In the genomic region with DNA sequence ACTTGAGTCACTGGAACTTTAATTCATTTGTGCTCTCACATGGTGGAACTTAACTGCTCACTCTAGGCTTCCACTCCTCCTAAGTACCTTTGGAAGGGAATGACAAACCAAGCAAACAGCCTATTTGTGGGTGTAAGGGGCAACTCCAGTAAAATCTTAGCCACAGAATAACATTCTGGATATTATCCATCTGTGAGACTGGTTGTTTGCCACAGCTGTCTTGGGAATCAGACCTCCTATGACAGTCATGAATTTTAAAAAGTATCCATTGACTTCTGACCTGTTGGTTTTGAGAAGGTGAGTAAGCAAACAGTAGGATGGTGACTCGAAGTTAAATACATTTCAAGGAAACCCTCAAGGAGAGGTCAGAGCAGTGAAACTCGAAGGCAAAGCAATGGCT, we compare ENCODE assay signal across 23 cellular contexts.
DNase-seq lines count a peak whose midpoint lies in the region; ATAC-seq, FAIRE-seq and TF ChIP-seq lines count a peak whose summit lies in the region.
"Had no signal": no experiment of that assay in that cellular context is flagged by ENCODE, and none has a peak within 500 bp of the region (broad histone marks: within the 10 kb centered on the region; RNA-seq: fewer than 3 reads in every experiment).

No MANE protein-coding gene starts in this region.

- no peak overlapping the region for H3K4me3 Mint-ChIP-seq in astrocyte (ENCODE audit: unreplicated experiment)
- H3K4me3 Mint-ChIP-seq in CD4-positive, alpha-beta memory T cell = no peak overlapping the region
- H3K4me3 Mint-ChIP-seq: activated CD4-positive, alpha-beta memory T cell treated with anti-CD3 and anti-CD28 coated beads for 36 hours; activated naive CD8-positive, alpha-beta T cell treated with anti-CD3 and anti-CD28 coated beads, Interleukin-2, amount 10 ng/mL, durations not matched to agents 7 days and 5 days; activated T-cell treated with anti-CD3 and anti-CD28 coated beads, Interleukin-2, amount 50 U/mL, for 4 hours; central memory CD8-positive, alpha-beta T cell had no signal

- no peaks in the 10 kb centered on the region for H4K20me1 ChIP-seq in HCT116 (ENCODE audit: insufficient read depth)
- H4K20me1 ChIP-seq in astrocyte (ENCODE audit: insufficient read depth, low read length) = no peaks in the 10 kb centered on the region

- intact Hi-C loops in HCT116 (cut with micrococcal nuclease) = no loop called here
- intact Hi-C loops in CD4-positive, alpha-beta memory T cell (cut with micrococcal nuclease) = no loop called here

- BruUV-seq in HCT116 (replicated peaks; lab: Mats Ljungman, UMichigan) = no TSS peak

- TF ChIP-seq CTCF in AG10803 (conservative IDR thresholded peaks at IDR 0.05; ENCODE audit: low read length) (no peak), HCT116 (IDR thresholded peaks at IDR 0.05 in 2 of 3, conservative IDR thresholded peaks at IDR 0.05 in 1 of 3; ENCODE audit: borderline replicate concordance in 1 of 3, insufficient read depth in 1 of 3, low read depth in 2 of 3, low read length in 2 of 3) (no peak), astrocyte (IDR thresholded peaks at IDR 0.05; ENCODE audit: insufficient read depth, low read depth, low read length) (no peak)

- H3K79me2 ChIP-seq in HCT116 (ENCODE audit: insufficient read depth, low read length) (no peaks in the 10 kb centered on the region), astrocyte (ENCODE audit: insufficient read depth, low read length) (no peaks in the 10 kb centered on the region)

- DNase-seq in AG10803 (ENCODE audit: low read depth) (peak; percentile 61), HCT116 (ENCODE audit: low read depth, low spot score) (no peak), astrocyte (ENCODE audit: low read depth) (peak; percentile 94), kidney tubule cell (ENCODE audit: low spot score) (peak; percentile 91), dermis blood vessel endothelial cell (no peak), cerebellum (ENCODE audit: low spot score) (no peak)
- no peak for DNase-seq in CD4-positive, alpha-beta memory T cell
- DNase-seq: activated CD4-positive, alpha-beta memory T cell treated with anti-CD3 and anti-CD28 coated beads for 36 hours; activated naive CD8-positive, alpha-beta T cell treated with anti-CD3 and anti-CD28 coated beads, Interleukin-2, amount 10 ng/mL, durations not matched to agents 7 days and 5 days; activated T-cell treated with anti-CD3 and anti-CD28 coated beads, Interleukin-2, amount 50 U/mL, for 4 hours; AML-193; Caco-2; H7; left ventricle myocardium superior; NCI-H1436; ovary; sigmoid colon; stimulated activated CD4-positive, alpha-beta T cell treated with anti-CD3 and anti-CD28 coated beads, Interleukin-4, amount 100 ng/mL, for 1 hour had no signal

- no peaks in the 10 kb centered on the region for H3K9me3 ChIP-seq in HCT116 (ENCODE audit: control insufficient read depth in 1 of 2, insufficient read depth in 1 of 2, low read depth in 1 of 2, low read length in 2 of 2)
- no peaks in the 10 kb centered on the region for H3K9me3 ChIP-seq in astrocyte (ENCODE audit: insufficient read depth, low read depth, low read length)
- no peaks in the 10 kb centered on the region for H3K9me3 ChIP-seq in CD4-positive, alpha-beta memory T cell (ENCODE audit: control insufficient read depth in 1 of 2, low read length in 2 of 2)
- H3K9me3 ChIP-seq: Caco-2, ovary, sigmoid colon, suprapubic skin had no signal

- H3K4me2 ChIP-seq in HCT116 (ENCODE audit: low read length) (no peak overlapping the region), astrocyte (ENCODE audit: low read length) (peak overlapping the region; percentile 36)

- CTCF ChIA-PET in HCT116 (lab: Charles Lee) = no interaction called here
- CTCF ChIA-PET in CD4-positive, alpha-beta memory T cell (lab: Charles Lee; ENCODE audit: partially characterized antibody) = no interaction called here

- H3K4me1 Mint-ChIP-seq in astrocyte (ENCODE audit: low read depth, unreplicated experiment) = peaks cover 41% of the 10 kb centered on the region
- H3K4me1 Mint-ChIP-seq in CD4-positive, alpha-beta memory T cell = no peaks in the 10 kb centered on the region
- H3K4me1 Mint-ChIP-seq: activated naive CD8-positive, alpha-beta T cell treated with anti-CD3 and anti-CD28 coated beads, Interleukin-2, amount 10 ng/mL, durations not matched to agents 7 days and 5 days; central memory CD8-positive, alpha-beta T cell had no signal

- H3K36me3 ChIP-seq in HCT116 (ENCODE audit: control insufficient read depth in 1 of 2, insufficient read depth in 2 of 2, low read length in 2 of 2) (peaks cover 0 to 8% of the 10 kb centered on the region in 2 experiments; a peak in 1 of 4 replicates), astrocyte (ENCODE audit: insufficient read depth, low read length) (no peaks in the 10 kb centered on the region)
- H3K36me3 ChIP-seq in CD4-positive, alpha-beta memory T cell (ENCODE audit: insufficient read depth, low read length) = no peaks in the 10 kb centered on the region
- H3K36me3 ChIP-seq: ovary, sigmoid colon, suprapubic skin had no signal

- H3K9me2 ChIP-seq in HCT116 (ENCODE audit: insufficient read depth) = no peaks in the 10 kb centered on the region

- H3K27ac ChIP-seq in HCT116 (ENCODE audit: low read depth, low read length) (no peak overlapping the region), astrocyte (ENCODE audit: low read depth, low read length) (peak overlapping the region; percentile 66)
- no peak overlapping the region for H3K27ac ChIP-seq in CD4-positive, alpha-beta memory T cell (ENCODE audit: low read depth, low read length)
- H3K27ac ChIP-seq: ovary, sigmoid colon, suprapubic skin had no signal

- H3K27me3 ChIP-seq in HCT116 (ENCODE audit: insufficient read depth, low read length) = no peaks in the 10 kb centered on the region
- no peaks in the 10 kb centered on the region for H3K27me3 ChIP-seq in astrocyte (ENCODE audit: insufficient read depth, low read length)
- no peaks in the 10 kb centered on the region for H3K27me3 ChIP-seq in CD4-positive, alpha-beta memory T cell (ENCODE audit: insufficient read depth, low read length)
- H3K27me3 ChIP-seq: ovary, sigmoid colon, suprapubic skin had no signal

- FAIRE-seq in astrocyte (lab: Jason Lieb, UNC) = peak; percentile 70
- FAIRE-seq: G401.6 had no signal

- no peaks in the 10 kb centered on the region for H3K36me3 Mint-ChIP-seq in astrocyte (ENCODE audit: low read depth, unreplicated experiment)
- no peaks in the 10 kb centered on the region for H3K36me3 Mint-ChIP-seq in CD4-positive, alpha-beta memory T cell
- H3K36me3 Mint-ChIP-seq: activated CD4-positive, alpha-beta memory T cell treated with anti-CD3 and anti-CD28 coated beads for 36 hours; activated naive CD8-positive, alpha-beta T cell treated with anti-CD3 and anti-CD28 coated beads, Interleukin-2, amount 10 ng/mL, durations not matched to agents 7 days and 5 days had no signal

- no peak for TF ChIP-seq POLR2A in HCT116 (IDR thresholded peaks at IDR 0.05; ENCODE audit: borderline replicate concordance, extremely low read depth, insufficient read depth, insufficient read length)

- ATAC-seq in HCT116 (no peak), HG02610 (IDR thresholded peaks at IDR 0.05; ENCODE audit: unreplicated experiment) (no peak)
- ATAC-seq: activated T-cell treated with anti-CD3 and anti-CD28 coated beads, Interleukin-2, amount 50 U/mL, for 4 hours; left ventricle myocardium superior; Right ventricle myocardium inferior had no signal

- H3K4me3 ChIP-seq in AG10803 (ENCODE audit: low read length) = no peak overlapping the region
- H3K4me3 ChIP-seq in HCT116 (replicated peaks in 1 of 2; ENCODE audit: low read depth in 1 of 2, low read length in 2 of 2) = no peak overlapping the region
- H3K4me3 ChIP-seq in astrocyte (ENCODE audit: insufficient read depth, low read depth, low read length) = no peak overlapping the region
- no peak overlapping the region for H3K4me3 ChIP-seq in CD4-positive, alpha-beta memory T cell (ENCODE audit: low read length in 2 of 2)
- H3K4me3 ChIP-seq: ovary, sigmoid colon, suprapubic skin had no signal

- H3K9me3 Mint-ChIP-seq in astrocyte (ENCODE audit: unreplicated experiment) = no peaks in the 10 kb centered on the region
- H3K9me3 Mint-ChIP-seq in CD4-positive, alpha-beta memory T cell = peaks cover 0 to 3% (median 0%) of the 10 kb centered on the region in 8 donors
- H3K9me3 Mint-ChIP-seq: activated CD4-positive, alpha-beta memory T cell treated with anti-CD3 and anti-CD28 coated beads for 36 hours; activated naive CD8-positive, alpha-beta T cell treated with anti-CD3 and anti-CD28 coated beads, Interleukin-2, amount 10 ng/mL, durations not matched to agents 7 days and 5 days; activated T-cell treated with anti-CD3 and anti-CD28 coated beads, Interleukin-2, amount 50 U/mL, for 4 hours; central memory CD8-positive, alpha-beta T cell had no signal

- POLR2A ChIA-PET in HCT116 (lab: Charles Lee) = no interaction called here
- POLR2A ChIA-PET in CD4-positive, alpha-beta memory T cell (lab: Charles Lee; ENCODE audit: partially characterized antibody) = no interaction called here

- peaks cover 21 to 42% of the 10 kb centered on the region in 2 experiments for H3K4me1 ChIP-seq in HCT116 (ENCODE audit: control insufficient read depth in 1 of 2, insufficient read depth in 2 of 2, low read length in 2 of 2)
- peaks cover 28% of the 10 kb centered on the region for H3K4me1 ChIP-seq in astrocyte (ENCODE audit: insufficient read depth, low read length)
- no peaks in the 10 kb centered on the region for H3K4me1 ChIP-seq in CD4-positive, alpha-beta memory T cell (ENCODE audit: insufficient read depth, low read length)
- H3K4me1 ChIP-seq: sigmoid colon, suprapubic skin had no signal

- RAD21 ChIA-PET in HCT116 (lab: Charles Lee; ENCODE audit: low non-redundant PET in 1 of 2, low total read pairs in 2 of 2, uncharacterized antibody in 2 of 2, unreplicated experiment in 2 of 2) = no interaction called here

- peak overlapping the region; percentile 60 for H3K27ac Mint-ChIP-seq in astrocyte (ENCODE audit: unreplicated experiment)
- no peak overlapping the region for H3K27ac Mint-ChIP-seq in CD4-positive, alpha-beta memory T cell
- H3K27ac Mint-ChIP-seq: activated CD4-positive, alpha-beta memory T cell treated with anti-CD3 and anti-CD28 coated beads for 36 hours; activated naive CD8-positive, alpha-beta T cell treated with anti-CD3 and anti-CD28 coated beads, Interleukin-2, amount 10 ng/mL, durations not matched to agents 7 days and 5 days had no signal

- no peaks in the 10 kb centered on the region for H3K27me3 Mint-ChIP-seq in astrocyte (ENCODE audit: low read depth, unreplicated experiment)
- no peaks in the 10 kb centered on the region for H3K27me3 Mint-ChIP-seq in CD4-positive, alpha-beta memory T cell
- H3K27me3 Mint-ChIP-seq: activated CD4-positive, alpha-beta memory T cell treated with anti-CD3 and anti-CD28 coated beads for 36 hours; activated naive CD8-positive, alpha-beta T cell treated with anti-CD3 and anti-CD28 coated beads, Interleukin-2, amount 10 ng/mL, durations not matched to agents 7 days and 5 days; central memory CD8-positive, alpha-beta T cell had no signal

- no peak for TF ChIP-seq RAD21 in HCT116 (IDR thresholded peaks at IDR 0.05; ENCODE audit: low read depth)

- H3K9ac ChIP-seq in HCT116 (ENCODE audit: low read length) (no peak overlapping the region), astrocyte (ENCODE audit: low read length) (peak overlapping the region; percentile 13)

- H2AFZ ChIP-seq in HCT116 (ENCODE audit: low read depth, low read length, poor library complexity, severe bottlenecking) (peak overlapping the region; percentile 55), astrocyte (ENCODE audit: low read depth, low read length) (no peak overlapping the region)

TF ChIP-seq in HCT116, 20 proteins besides CTCF, POLR2A, EP300 and RAD21 (continues in another document):
- TF ChIP-seq SIN3A (IDR thresholded peaks at IDR 0.05; ENCODE audit: low read depth) = no peak

Comparison
In these comparisons a context has a peak if more than half of its experiments do, and no peak if none do; other contexts are left out.
1. DNase-seq: peak in AG10803 (single experiment), astrocyte (single experiment) and kidney tubule cell (single experiment); none in HCT116 (single experiment), CD4-positive, alpha-beta memory T cell (0 of 5), dermis blood vessel endothelial cell (single experiment) and cerebellum (single experiment).